ENCODE assay signal across 1 cellular context in the genomic region with DNA sequence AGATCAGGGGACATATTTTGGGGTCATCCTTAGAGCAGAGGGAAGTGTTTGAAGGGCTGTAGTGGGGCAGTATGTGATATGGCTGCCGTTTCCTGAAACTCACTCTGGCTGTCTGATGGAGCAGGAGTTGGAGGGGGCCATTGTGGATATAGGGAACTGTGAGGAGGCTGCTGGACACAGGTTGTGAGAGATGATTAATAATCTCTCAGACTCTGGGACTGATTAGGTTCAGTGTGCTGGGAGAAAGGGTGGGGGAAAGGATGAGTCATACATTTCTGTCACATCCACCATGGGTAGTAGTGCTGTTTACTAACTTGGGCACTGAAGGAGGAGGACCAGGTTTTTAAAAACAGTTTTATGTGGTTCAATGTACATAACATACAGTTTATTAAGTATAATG.
TF ChIP-seq lines count a peak whose summit lies in the region.

No MANE protein-coding gene starts in this region.

TF ChIP-seq in K562, 482 proteins besides CTCF, POLR2A, EP300 and RAD21 (continued from another document and continues in another):
- TF ChIP-seq, protein P1, sequence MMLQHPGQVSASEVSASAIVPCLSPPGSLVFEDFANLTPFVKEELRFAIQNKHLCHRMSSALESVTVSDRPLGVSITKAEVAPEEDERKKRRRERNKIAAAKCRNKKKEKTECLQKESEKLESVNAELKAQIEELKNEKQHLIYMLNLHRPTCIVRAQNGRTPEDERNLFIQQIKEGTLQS (IDR thresholded peaks at IDR 0.05) = peak; percentile 98
- TF ChIP-seq, protein P1 (CRISPR knock-in tag; conservative IDR thresholded peaks at IDR 0.05) = peak; percentile 43; the same call in 1 of the 2 replicates
- no peak for TF ChIP-seq ZBTB8A (IDR thresholded peaks at IDR 0.05; ENCODE audit: partially characterized antibody)
- TF ChIP-seq FOS (IDR thresholded peaks at IDR 0.05; ENCODE audit: extremely low read depth, insufficient read length) = peak; percentile 56
- peak; percentile 48 for TF ChIP-seq NCOR1 (IDR thresholded peaks at IDR 0.05)
- TF ChIP-seq, protein P2, sequence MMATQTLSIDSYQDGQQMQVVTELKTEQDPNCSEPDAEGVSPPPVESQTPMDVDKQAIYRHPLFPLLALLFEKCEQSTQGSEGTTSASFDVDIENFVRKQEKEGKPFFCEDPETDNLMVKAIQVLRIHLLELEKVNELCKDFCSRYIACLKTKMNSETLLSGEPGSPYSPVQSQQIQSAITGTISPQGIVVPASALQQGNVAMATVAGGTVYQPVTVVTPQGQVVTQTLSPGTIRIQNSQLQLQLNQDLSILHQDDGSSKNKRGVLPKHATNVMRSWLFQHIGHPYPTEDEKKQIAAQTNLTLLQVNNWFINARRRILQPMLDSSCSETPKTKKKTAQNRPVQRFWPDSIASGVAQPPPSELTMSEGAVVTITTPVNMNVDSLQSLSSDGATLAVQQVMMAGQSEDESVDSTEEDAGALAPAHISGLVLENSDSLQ (IDR thresholded peaks at IDR 0.05) = peak; percentile 89
- TF ChIP-seq, protein P3, sequence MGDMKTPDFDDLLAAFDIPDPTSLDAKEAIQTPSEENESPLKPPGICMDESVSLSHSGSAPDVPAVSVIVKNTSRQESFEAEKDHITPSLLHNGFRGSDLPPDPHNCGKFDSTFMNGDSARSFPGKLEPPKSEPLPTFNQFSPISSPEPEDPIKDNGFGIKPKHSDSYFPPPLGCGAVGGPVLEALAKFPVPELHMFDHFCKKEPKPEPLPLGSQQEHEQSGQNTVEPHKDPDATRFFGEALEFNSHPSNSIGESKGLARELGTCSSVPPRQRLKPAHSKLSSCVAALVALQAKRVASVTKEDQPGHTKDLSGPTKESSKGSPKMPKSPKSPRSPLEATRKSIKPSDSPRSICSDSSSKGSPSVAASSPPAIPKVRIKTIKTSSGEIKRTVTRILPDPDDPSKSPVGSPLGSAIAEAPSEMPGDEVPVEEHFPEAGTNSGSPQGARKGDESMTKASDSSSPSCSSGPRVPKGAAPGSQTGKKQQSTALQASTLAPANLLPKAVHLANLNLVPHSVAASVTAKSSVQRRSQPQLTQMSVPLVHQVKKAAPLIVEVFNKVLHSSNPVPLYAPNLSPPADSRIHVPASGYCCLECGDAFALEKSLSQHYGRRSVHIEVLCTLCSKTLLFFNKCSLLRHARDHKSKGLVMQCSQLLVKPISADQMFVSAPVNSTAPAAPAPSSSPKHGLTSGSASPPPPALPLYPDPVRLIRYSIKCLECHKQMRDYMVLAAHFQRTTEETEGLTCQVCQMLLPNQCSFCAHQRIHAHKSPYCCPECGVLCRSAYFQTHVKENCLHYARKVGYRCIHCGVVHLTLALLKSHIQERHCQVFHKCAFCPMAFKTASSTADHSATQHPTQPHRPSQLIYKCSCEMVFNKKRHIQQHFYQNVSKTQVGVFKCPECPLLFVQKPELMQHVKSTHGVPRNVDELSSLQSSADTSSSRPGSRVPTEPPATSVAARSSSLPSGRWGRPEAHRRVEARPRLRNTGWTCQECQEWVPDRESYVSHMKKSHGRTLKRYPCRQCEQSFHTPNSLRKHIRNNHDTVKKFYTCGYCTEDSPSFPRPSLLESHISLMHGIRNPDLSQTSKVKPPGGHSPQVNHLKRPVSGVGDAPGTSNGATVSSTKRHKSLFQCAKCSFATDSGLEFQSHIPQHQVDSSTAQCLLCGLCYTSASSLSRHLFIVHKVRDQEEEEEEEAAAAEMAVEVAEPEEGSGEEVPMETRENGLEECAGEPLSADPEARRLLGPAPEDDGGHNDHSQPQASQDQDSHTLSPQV (IDR thresholded peaks at IDR 0.05) = peak; percentile 39; the same call in 1 of the 2 replicates
- peak; percentile 60 for TF ChIP-seq CBFA2T2 (conservative IDR thresholded peaks at IDR 0.05)
- TF ChIP-seq, protein P4, sequence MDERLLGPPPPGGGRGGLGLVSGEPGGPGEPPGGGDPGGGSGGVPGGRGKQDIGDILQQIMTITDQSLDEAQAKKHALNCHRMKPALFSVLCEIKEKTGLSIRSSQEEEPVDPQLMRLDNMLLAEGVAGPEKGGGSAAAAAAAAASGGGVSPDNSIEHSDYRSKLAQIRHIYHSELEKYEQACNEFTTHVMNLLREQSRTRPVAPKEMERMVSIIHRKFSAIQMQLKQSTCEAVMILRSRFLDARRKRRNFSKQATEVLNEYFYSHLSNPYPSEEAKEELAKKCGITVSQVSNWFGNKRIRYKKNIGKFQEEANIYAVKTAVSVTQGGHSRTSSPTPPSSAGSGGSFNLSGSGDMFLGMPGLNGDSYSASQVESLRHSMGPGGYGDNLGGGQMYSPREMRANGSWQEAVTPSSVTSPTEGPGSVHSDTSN (CRISPR knock-in tag; IDR thresholded peaks at IDR 0.05; ENCODE audit: low read depth) = no peak
- TF ChIP-seq, protein P4 (tag; conservative IDR thresholded peaks at IDR 0.05; ENCODE audit: low read depth) = peak; percentile 90
- TF ChIP-seq, protein P5, sequence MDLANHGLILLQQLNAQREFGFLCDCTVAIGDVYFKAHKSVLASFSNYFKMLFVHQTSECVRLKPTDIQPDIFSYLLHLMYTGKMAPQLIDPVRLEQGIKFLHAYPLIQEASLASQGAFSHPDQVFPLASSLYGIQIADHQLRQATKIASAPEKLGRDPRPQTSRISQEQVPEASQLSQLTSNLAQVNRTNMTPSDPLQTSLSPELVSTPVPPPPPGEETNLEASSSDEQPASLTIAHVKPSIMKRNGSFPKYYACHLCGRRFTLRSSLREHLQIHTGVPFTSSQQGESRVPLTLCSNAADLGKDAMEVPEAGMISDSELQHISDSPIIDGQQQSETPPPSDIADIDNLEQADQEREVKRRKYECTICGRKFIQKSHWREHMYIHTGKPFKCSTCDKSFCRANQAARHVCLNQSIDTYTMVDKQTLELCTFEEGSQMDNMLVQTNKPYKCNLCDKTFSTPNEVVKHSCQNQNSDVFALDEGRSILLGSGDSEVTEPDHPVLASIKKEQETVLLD (IDR thresholded peaks at IDR 0.05) = peak; percentile 33; the same call in 1 of the 2 replicates
- no peak for TF ChIP-seq ZNF134 (CRISPR knock-in tag; conservative IDR thresholded peaks at IDR 0.05)
- TF ChIP-seq, protein P6, sequence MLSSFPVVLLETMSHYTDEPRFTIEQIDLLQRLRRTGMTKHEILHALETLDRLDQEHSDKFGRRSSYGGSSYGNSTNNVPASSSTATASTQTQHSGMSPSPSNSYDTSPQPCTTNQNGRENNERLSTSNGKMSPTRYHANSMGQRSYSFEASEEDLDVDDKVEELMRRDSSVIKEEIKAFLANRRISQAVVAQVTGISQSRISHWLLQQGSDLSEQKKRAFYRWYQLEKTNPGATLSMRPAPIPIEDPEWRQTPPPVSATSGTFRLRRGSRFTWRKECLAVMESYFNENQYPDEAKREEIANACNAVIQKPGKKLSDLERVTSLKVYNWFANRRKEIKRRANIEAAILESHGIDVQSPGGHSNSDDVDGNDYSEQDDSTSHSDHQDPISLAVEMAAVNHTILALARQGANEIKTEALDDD (IDR thresholded peaks at IDR 0.05) = peak; percentile 85
- peak; percentile 83 for TF ChIP-seq ZEB2 (IDR thresholded peaks at IDR 0.05)
- TF ChIP-seq TAL1 (IDR thresholded peaks at IDR 0.05) = peak; percentile 54
- 0 out of 2 replicates have a peak, but pooled peaks have one; percentile 23 for TF ChIP-seq FOXJ2 (tag; IDR thresholded peaks at IDR 0.05)
- TF ChIP-seq SMARCE1 (IDR thresholded peaks at IDR 0.05) = peak; percentile 92
- TF ChIP-seq NFE2 (IDR thresholded peaks at IDR 0.05; ENCODE audit: low read depth) = peak; percentile 21; the same call in 1 of the 2 replicates
- no peak for TF ChIP-seq MCM3 (IDR thresholded peaks at IDR 0.05)
- TF ChIP-seq FOSL1 (tag; conservative IDR thresholded peaks at IDR 0.05) = peak; percentile 96
- TF ChIP-seq CTBP1 (IDR thresholded peaks at IDR 0.05; ENCODE audit: borderline replicate concordance) = peak; percentile 87
- peak; percentile 55; the same call in 1 of the 2 replicates for TF ChIP-seq SPI1 (IDR thresholded peaks at IDR 0.05; ENCODE audit: borderline replicate concordance, low read depth, low read length)
- TF ChIP-seq SP2 (IDR thresholded peaks at IDR 0.05; ENCODE audit: extremely low read depth, low read depth, low read length, poor library complexity, severe bottlenecking) = no peak
- TF ChIP-seq, protein P7, sequence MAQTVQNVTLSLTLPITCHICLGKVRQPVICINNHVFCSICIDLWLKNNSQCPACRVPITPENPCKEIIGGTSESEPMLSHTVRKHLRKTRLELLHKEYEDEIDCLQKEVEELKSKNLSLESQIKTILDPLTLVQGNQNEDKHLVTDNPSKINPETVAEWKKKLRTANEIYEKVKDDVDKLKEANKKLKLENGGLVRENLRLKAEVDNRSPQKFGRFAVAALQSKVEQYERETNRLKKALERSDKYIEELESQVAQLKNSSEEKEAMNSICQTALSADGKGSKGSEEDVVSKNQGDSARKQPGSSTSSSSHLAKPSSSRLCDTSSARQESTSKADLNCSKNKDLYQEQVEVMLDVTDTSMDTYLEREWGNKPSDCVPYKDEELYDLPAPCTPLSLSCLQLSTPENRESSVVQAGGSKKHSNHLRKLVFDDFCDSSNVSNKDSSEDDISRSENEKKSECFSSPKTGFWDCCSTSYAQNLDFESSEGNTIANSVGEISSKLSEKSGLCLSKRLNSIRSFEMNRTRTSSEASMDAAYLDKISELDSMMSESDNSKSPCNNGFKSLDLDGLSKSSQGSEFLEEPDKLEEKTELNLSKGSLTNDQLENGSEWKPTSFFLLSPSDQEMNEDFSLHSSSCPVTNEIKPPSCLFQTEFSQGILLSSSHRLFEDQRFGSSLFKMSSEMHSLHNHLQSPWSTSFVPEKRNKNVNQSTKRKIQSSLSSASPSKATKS (CRISPR knock-in tag; IDR thresholded peaks at IDR 0.05) = no peak
- TF ChIP-seq MYNN (IDR thresholded peaks at IDR 0.05) = no peak
- TF ChIP-seq MYNN (CRISPR knock-in tag; IDR thresholded peaks at IDR 0.05) = no peak
- peak; percentile 3 for TF ChIP-seq ZFP36 (IDR thresholded peaks at IDR 0.05; ENCODE audit: low read depth, low read length, partially characterized antibody)
- peak; percentile 71 to 78 for TF ChIP-seq FOXK2 (conservative IDR thresholded peaks at IDR 0.05 in 1 of 2, IDR thresholded peaks at IDR 0.05 in 1 of 2; ENCODE audit: low read depth in 2 of 2)
- no peak for TF ChIP-seq NCOA1 (IDR thresholded peaks at IDR 0.05; ENCODE audit: low read depth)
- no peak for TF ChIP-seq OTX1 (CRISPR knock-in tag; IDR thresholded peaks at IDR 0.05)
- 0 out of 2 replicates have a peak, but pooled peaks have one; percentile 11 for TF ChIP-seq MYC (IDR thresholded peaks at IDR 0.05; ENCODE audit: low read depth, low read length)
- no peak for TF ChIP-seq MYC (CRISPR knock-in tag; IDR thresholded peaks at IDR 0.05; ENCODE audit: borderline replicate concordance, low read depth)
- TF ChIP-seq PTRF (tag; IDR thresholded peaks at IDR 0.05) = no peak
- TF ChIP-seq RFX1 (IDR thresholded peaks at IDR 0.05) = no peak
- peak; percentile 33 for TF ChIP-seq ZNF316 (IDR thresholded peaks at IDR 0.05)
- TF ChIP-seq, protein P8, sequence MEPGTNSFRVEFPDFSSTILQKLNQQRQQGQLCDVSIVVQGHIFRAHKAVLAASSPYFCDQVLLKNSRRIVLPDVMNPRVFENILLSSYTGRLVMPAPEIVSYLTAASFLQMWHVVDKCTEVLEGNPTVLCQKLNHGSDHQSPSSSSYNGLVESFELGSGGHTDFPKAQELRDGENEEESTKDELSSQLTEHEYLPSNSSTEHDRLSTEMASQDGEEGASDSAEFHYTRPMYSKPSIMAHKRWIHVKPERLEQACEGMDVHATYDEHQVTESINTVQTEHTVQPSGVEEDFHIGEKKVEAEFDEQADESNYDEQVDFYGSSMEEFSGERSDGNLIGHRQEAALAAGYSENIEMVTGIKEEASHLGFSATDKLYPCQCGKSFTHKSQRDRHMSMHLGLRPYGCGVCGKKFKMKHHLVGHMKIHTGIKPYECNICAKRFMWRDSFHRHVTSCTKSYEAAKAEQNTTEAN (CRISPR knock-in tag; IDR thresholded peaks at IDR 0.05) = no peak
- TF ChIP-seq HNRNPL (IDR thresholded peaks at IDR 0.05; ENCODE audit: low read depth, low read length) = no peak
- TF ChIP-seq, protein P9, sequence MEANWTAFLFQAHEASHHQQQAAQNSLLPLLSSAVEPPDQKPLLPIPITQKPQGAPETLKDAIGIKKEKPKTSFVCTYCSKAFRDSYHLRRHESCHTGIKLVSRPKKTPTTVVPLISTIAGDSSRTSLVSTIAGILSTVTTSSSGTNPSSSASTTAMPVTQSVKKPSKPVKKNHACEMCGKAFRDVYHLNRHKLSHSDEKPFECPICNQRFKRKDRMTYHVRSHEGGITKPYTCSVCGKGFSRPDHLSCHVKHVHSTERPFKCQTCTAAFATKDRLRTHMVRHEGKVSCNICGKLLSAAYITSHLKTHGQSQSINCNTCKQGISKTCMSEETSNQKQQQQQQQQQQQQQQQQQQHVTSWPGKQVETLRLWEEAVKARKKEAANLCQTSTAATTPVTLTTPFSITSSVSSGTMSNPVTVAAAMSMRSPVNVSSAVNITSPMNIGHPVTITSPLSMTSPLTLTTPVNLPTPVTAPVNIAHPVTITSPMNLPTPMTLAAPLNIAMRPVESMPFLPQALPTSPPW (CRISPR knock-in tag; IDR thresholded peaks at IDR 0.05) = peak; percentile 76
- TF ChIP-seq, protein P10, sequence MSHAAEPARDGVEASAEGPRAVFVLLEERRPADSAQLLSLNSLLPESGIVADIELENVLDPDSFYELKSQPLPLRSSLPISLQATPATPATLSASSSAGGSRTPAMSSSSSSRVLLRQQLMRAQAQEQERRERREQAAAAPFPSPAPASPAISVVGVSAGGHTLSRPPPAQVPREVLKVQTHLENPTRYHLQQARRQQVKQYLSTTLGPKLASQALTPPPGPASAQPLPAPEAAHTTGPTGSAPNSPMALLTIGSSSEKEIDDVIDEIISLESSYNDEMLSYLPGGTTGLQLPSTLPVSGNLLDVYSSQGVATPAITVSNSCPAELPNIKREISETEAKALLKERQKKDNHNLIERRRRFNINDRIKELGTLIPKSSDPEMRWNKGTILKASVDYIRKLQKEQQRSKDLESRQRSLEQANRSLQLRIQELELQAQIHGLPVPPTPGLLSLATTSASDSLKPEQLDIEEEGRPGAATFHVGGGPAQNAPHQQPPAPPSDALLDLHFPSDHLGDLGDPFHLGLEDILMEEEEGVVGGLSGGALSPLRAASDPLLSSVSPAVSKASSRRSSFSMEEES (CRISPR knock-in tag; IDR thresholded peaks at IDR 0.05) = no peak
- TF ChIP-seq NONO (IDR thresholded peaks at IDR 0.05; ENCODE audit: low read depth in 2 of 2, low read length in 1 of 2) = no peak
- peak; percentile 89 for TF ChIP-seq SMARCA4 (IDR thresholded peaks at IDR 0.05)
- TF ChIP-seq TCF3 (CRISPR knock-in tag; IDR thresholded peaks at IDR 0.05) = peak; percentile 67
- peak; percentile 83 for TF ChIP-seq CBFA2T3 (IDR thresholded peaks at IDR 0.05)
